Comparison of ENCODE assay signal across 17 cellular contexts in genomic region chr5:146528232-146528631, GRCh38. TPM values are rescaled to one million over a fixed set of nuclear protein-coding genes. Genes with fewer than 3 reads are reported as not detected.
DNase-seq lines count a peak whose midpoint lies in the region; ATAC-seq and TF ChIP-seq lines count a peak whose summit lies in the region.
"Had no signal": no experiment of that assay in that cellular context is flagged by ENCODE, and none has a peak within 500 bp of the region (broad histone marks: within the 10 kb centered on the region; RNA-seq: fewer than 3 reads in every experiment).

No MANE protein-coding gene starts in this region.

- H3K9me3 ChIP-seq in BE2C = no peaks in the 10 kb centered on the region
- no peaks in the 10 kb centered on the region for H3K9me3 ChIP-seq in HEK293 (ENCODE audit: control insufficient read depth, insufficient read depth, low read depth, low read length)
- H3K9me3 ChIP-seq in Panc1 (ENCODE audit: control insufficient read depth, insufficient read depth, low read depth, low read length) = no peaks in the 10 kb centered on the region
- H3K9me3 ChIP-seq: BLaER1 treated with 17β-estradiol and CSF1 and Interleukin-3, amounts not matched to agents 10 nM and 100 nM; esophagus squamous epithelium had no signal

- POLR2A ChIA-PET in HEK293 (lab: Yijun Ruan, JAX) = no interaction called here
- POLR2A ChIA-PET in Panc1 (lab: Charles Lee) = no interaction called here

- in situ Hi-C loops in Panc1 (cut with HindIII; ENCODE audit: low pct_unique_long_range_greater_than_20kb, low sequenced_read_pairs) = loop anchor here (25.0 kb wide), 1 partner anchor 834 kb away; no protein-coding TSS in a partner anchor

- no peak overlapping the region for H3K4me3 ChIP-seq in BE2C (ENCODE audit: low read depth, low read length)
- no peak overlapping the region for H3K4me3 ChIP-seq in HEK293 (ENCODE audit: low read depth, low read length)
- no peak overlapping the region for H3K4me3 ChIP-seq in Panc1 (ENCODE audit: low read depth in 2 of 2, low read length in 2 of 2)
- H3K4me3 ChIP-seq in epithelial cell of proximal tubule (ENCODE audit: low read depth, low read length) = no peak overlapping the region
- H3K4me3 ChIP-seq: BLaER1 treated with 17β-estradiol and CSF1 and Interleukin-3, amounts not matched to agents 10 nM and 100 nM; esophagus squamous epithelium had no signal

- DNase-seq in BE2C (no peak), Panc1 (ENCODE audit: low read depth, low spot score) (no peak), epithelial cell of proximal tubule (ENCODE audit: low read depth) (no peak), inferior parietal cortex (ENCODE audit: extremely low spot score) (no peak), NCI-H1105 (lab: John Stamatoyannopoulos, UW) (no peak)
- DNase-seq: activated CD4-positive, alpha-beta T cell treated with anti-CD3 and anti-CD28 coated beads, Interleukin-2, amount 10 ng/mL, durations not matched to agents 7 days and 5 days; activated naive CD8-positive, alpha-beta T cell treated with anti-CD3 and anti-CD28 coated beads, Interleukin-2, amount 50 U/mL, for 24 hours; esophagus squamous epithelium; left ventricle myocardium superior; natural killer cell; NCI-H1417 treated with DMSO at 0.1 percent for 48 hours had no signal

- no peak overlapping the region for H3K27ac ChIP-seq in HEK293 (ENCODE audit: extremely low read depth, low read depth, low read length)
- no peak overlapping the region for H3K27ac ChIP-seq in Panc1 (ENCODE audit: low read length)
- H3K27ac ChIP-seq: BLaER1 treated with 17β-estradiol and CSF1 and Interleukin-3, amounts not matched to agents 10 nM and 100 nM; esophagus squamous epithelium had no signal

- H3K36me3 ChIP-seq in BE2C (no peaks in the 10 kb centered on the region), HEK293 (ENCODE audit: control insufficient read depth in 2 of 2, insufficient read depth in 1 of 2, low read length in 2 of 2) (no peaks in the 10 kb centered on the region), Panc1 (ENCODE audit: control insufficient read depth, insufficient read depth, low read length) (no peaks in the 10 kb centered on the region)
- H3K36me3 ChIP-seq: BLaER1 treated with 17β-estradiol and CSF1 and Interleukin-3, amounts not matched to agents 10 nM and 100 nM; esophagus squamous epithelium had no signal

- H3K4me1 ChIP-seq in BE2C = no peaks in the 10 kb centered on the region
- no peaks in the 10 kb centered on the region for H3K4me1 ChIP-seq in HEK293 (ENCODE audit: control insufficient read depth, insufficient read depth, low read length)
- H3K4me1 ChIP-seq in Panc1 (ENCODE audit: control insufficient read depth, insufficient read depth, low read length) = no peaks in the 10 kb centered on the region
- H3K4me1 ChIP-seq: BLaER1 treated with 17β-estradiol and CSF1 and Interleukin-3, amounts not matched to agents 10 nM and 100 nM; esophagus squamous epithelium had no signal

- H3K27me3 ChIP-seq in BE2C (no peaks in the 10 kb centered on the region), Panc1 (ENCODE audit: control insufficient read depth, insufficient read depth, low read length) (peaks cover 17% of the 10 kb centered on the region)
- H3K27me3 ChIP-seq: BLaER1 treated with 17β-estradiol and CSF1 and Interleukin-3, amounts not matched to agents 10 nM and 100 nM had no signal

- no peak for ATAC-seq in Panc1
- ATAC-seq in GM21619 (IDR thresholded peaks at IDR 0.05; ENCODE audit: unreplicated experiment) = no peak
- ATAC-seq in GM18505 (IDR thresholded peaks at IDR 0.05; ENCODE audit: unreplicated experiment) = no peak
- ATAC-seq: activated naive CD8-positive, alpha-beta T cell treated with anti-CD3 and anti-CD28 coated beads, Interleukin-2, amount 50 U/mL, for 24 hours; left ventricle myocardium superior; natural killer cell had no signal

- CTCF ChIA-PET in HEK293 (lab: Yijun Ruan, JAX) (no interaction called here), Panc1 (lab: Charles Lee) (no interaction called here)

- BruUV-seq in Panc1 (replicated peaks; lab: Mats Ljungman, UMichigan) = no TSS peak

- TF ChIP-seq CTCF in BE2C (IDR thresholded peaks at IDR 0.05; ENCODE audit: low read depth, low read length) = peak; percentile 40
- peak; percentile 53 for TF ChIP-seq CTCF in HEK293 (tag by site-specific recombination; IDR thresholded peaks at IDR 0.05)
- peak; percentile 14; the same call in 1 of the 2 replicates for TF ChIP-seq CTCF in Panc1 (IDR thresholded peaks at IDR 0.05)
- TF ChIP-seq CTCF in epithelial cell of proximal tubule (conservative IDR thresholded peaks at IDR 0.05; ENCODE audit: low read depth, low read length) = peak; percentile 20

- no peak for TF ChIP-seq POLR2A in GM18505 (IDR thresholded peaks at IDR 0.05; ENCODE audit: borderline replicate concordance, extremely low read depth, insufficient read depth, insufficient read length)

- intact Hi-C loops in Panc1 (cut with micrococcal nuclease; ENCODE audit: unreplicated experiment) = no loop called here

TF ChIP-seq in HEK293, 187 proteins besides CTCF, POLR2A, EP300 and RAD21:
- TF ChIP-seq ZNF510 (tag by site-specific recombination; IDR thresholded peaks at IDR 0.05; ENCODE audit: insufficient replicate concordance) (no peak), ZNF654 (tag by site-specific recombination; IDR thresholded peaks at IDR 0.05; ENCODE audit: low read depth) (peak; percentile 81), GFI1B (tag by site-specific recombination; IDR thresholded peaks at IDR 0.05) (no peak)

RNA-seq across cellular contexts. Expression of gene GPR151, which starts 12.2 kb away (rescaled TPM):
- polyA plus RNA-seq in BE2C (2012; ENCODE audit: insufficient read depth, insufficient read length, low read depth) = not detected
- total RNA-seq in Panc1 (2021; ENCODE audit: unreplicated experiment) (not detected), epithelial cell of proximal tubule (not detected in 2 replicates)
- not detected for polyA plus RNA-seq in Panc1 (2012; ENCODE audit: insufficient read length)
- total RNA-seq: activated CD4-positive, alpha-beta T cell treated with anti-CD3 and anti-CD28 coated beads, Interleukin-2, amount 10 ng/mL, durations not matched to agents 7 days and 5 days; esophagus squamous epithelium; left ventricle myocardium superior; natural killer cell; NCI-H460; pulmonary artery endothelial cell had no signal
